Comparison of ENCODE assay signal across 23 cellular contexts in the genomic region with DNA sequence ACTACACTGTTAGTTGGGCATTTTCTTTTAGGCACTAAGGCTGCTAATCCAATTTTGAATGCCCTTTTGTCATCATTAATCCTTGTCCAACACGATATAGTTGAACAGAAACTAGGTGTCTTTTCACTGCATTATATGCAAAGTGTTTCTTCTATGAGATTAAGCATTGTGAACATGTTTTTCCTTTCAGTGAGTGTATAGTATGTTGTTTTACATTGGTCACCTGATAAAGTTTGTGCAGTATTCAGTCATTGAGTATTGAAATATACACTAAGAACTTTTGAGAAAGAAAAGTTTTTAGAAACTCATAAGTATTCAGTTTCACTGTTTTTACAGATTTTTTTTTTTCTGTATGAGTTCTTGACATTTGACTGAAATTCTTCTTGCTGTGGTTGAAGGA.
A peak's percentile ranks its signal among the peaks of the same experiment; 100 is the strongest.
DNase-seq lines count a peak whose midpoint lies in the region; ATAC-seq and TF ChIP-seq lines count a peak whose summit lies in the region.
"Had no signal": no experiment of that assay in that cellular context is flagged by ENCODE, and none has a peak within 500 bp of the region (broad histone marks: within the 10 kb centered on the region; RNA-seq: fewer than 3 reads in every experiment).

No MANE protein-coding gene starts in this region.

- no peaks in the 10 kb centered on the region for H3K36me3 ChIP-seq in adipocyte (ENCODE audit: control insufficient read depth, insufficient read depth, low read length, severe bottlenecking)

- peak; percentile 40 for ATAC-seq in HG02870 (IDR thresholded peaks at IDR 0.05; ENCODE audit: unreplicated experiment)
- no peak for ATAC-seq in HG03097 (IDR thresholded peaks at IDR 0.05; ENCODE audit: low FRiP score, unreplicated experiment)
- ATAC-seq: Panc1, SK-N-SH treated with all-trans-retinoic acid at 6 μM for 48 hours, T-cell had no signal

- no peak overlapping the region for H3K9ac ChIP-seq in adipocyte (ENCODE audit: low read length)
- H3K9ac ChIP-seq: BLaER1 treated with 17β-estradiol and CSF1 and Interleukin-3, amounts not matched to agents 10 nM and 100 nM; GM23248 had no signal

- peak; percentile 6 for DNase-seq in NCI-H82 (lab: John Stamatoyannopoulos, UW)
- no peak for DNase-seq in NCI-H82 treated with DMSO at 0.1 percent for 48 hours (lab: John Stamatoyannopoulos, UW; ENCODE audit: unreplicated experiment)
- DNase-seq in adipocyte (ENCODE audit: low read depth): peak; percentile 13
- no peak for DNase-seq in activated CD8-positive, alpha-beta memory T cell treated with anti-CD3 and anti-CD28 coated beads for 24 hours
- no peak for DNase-seq in GM10266 (ENCODE audit: extremely low spot score)
- DNase-seq in NCI-H2081 (lab: John Stamatoyannopoulos, UW): no peak
- DNase-seq: CD4-positive, alpha-beta memory T cell; DND-41; GM23248; H9; HFFc6; IMR-90; NCI-H1694 treated with DMSO at 0.1 percent for 48 hours; NCI-H446 treated with DMSO at 0.1 percent for 48 hours; NCI-H526 treated with DMSO at 0.1 percent for 48 hours; NK-92 treated with Interleukin-12 subunit alpha and Interleukin-12 subunit beta, amount 100 ng/mL, for 24 hours; SIG-M5; T-cell had no signal

- H3K4me3 ChIP-seq in adipocyte (ENCODE audit: low read length): no peak overlapping the region
- H3K4me3 ChIP-seq: BLaER1 treated with 17β-estradiol and CSF1 and Interleukin-3, amounts not matched to agents 10 nM and 100 nM; GM23248 had no signal

- TF ChIP-seq CTCF in GM10266 (IDR thresholded peaks at IDR 0.05; ENCODE audit: control insufficient read depth, insufficient read depth, low read depth, missing control alignments): no peak

- no peaks in the 10 kb centered on the region for H3K27me3 ChIP-seq in adipocyte (replicated peaks; ENCODE audit: control insufficient read depth, insufficient read depth, low read length)
- H3K27me3 ChIP-seq: BLaER1 treated with 17β-estradiol and CSF1 and Interleukin-3, amounts not matched to agents 10 nM and 100 nM had no signal

- H3K4me1 ChIP-seq in adipocyte (ENCODE audit: control insufficient read depth, insufficient read depth, low read length): peaks cover 12% of the 10 kb centered on the region

- no peaks in the 10 kb centered on the region for H3K9me3 ChIP-seq in adipocyte (ENCODE audit: control insufficient read depth, low read length)
- H3K9me3 ChIP-seq: BLaER1 treated with 17β-estradiol and CSF1 and Interleukin-3, amounts not matched to agents 10 nM and 100 nM had no signal

Comparison
In these comparisons a context has a peak if more than half of its experiments do, and no peak if none do; other contexts are left out.
1. DNase-seq: peak in NCI-H82 (single experiment) and adipocyte (single experiment); none in NCI-H82 treated with DMSO at 0.1 percent for 48 hours (single experiment), activated CD8-positive, alpha-beta memory T cell treated with anti-CD3 and anti-CD28 coated beads for 24 hours (single experiment), GM10266 (single experiment) and NCI-H2081 (0 of 2).